ENCODE assay signal across 10 cellular contexts in genomic region chr14:33848706-33849454, GRCh38.
DNase-seq lines count a peak whose midpoint lies in the region; ATAC-seq, FAIRE-seq and TF ChIP-seq lines count a peak whose summit lies in the region.
"Had no signal": no experiment of that assay in that cellular context is flagged by ENCODE, and none has a peak within 500 bp of the region (broad histone marks: within the 10 kb centered on the region; RNA-seq: fewer than 3 reads in every experiment).

No MANE protein-coding gene starts in this region.

- no peak overlapping the region for H3K4ac ChIP-seq in mesenchymal stem cell (ENCODE audit: low read depth in 1 of 2, low read length in 2 of 2)

- no TSS peak for BruUV-seq in OCI-LY7 (replicated peaks; lab: Mats Ljungman, UMichigan)

- no peaks in the 10 kb centered on the region for H4K20me1 ChIP-seq in OCI-LY7 (ENCODE audit: insufficient read depth, low read length)

- 64% methylated on average over 8 of the region's 8 CpGs for WGBS in mesenchymal stem cell
- 68 to 71% methylated on average over 8 of the region's 8 CpGs for WGBS in aorta, 2 donors

- H3K14ac ChIP-seq in mesenchymal stem cell (ENCODE audit: low read length in 2 of 2): no peak overlapping the region

- no peak overlapping the region for H2AK5ac ChIP-seq in mesenchymal stem cell (ENCODE audit: low read length, severe bottlenecking)

- H3K79me2 ChIP-seq in OCI-LY7 (ENCODE audit: insufficient read depth, low read depth, low read length): no peaks in the 10 kb centered on the region

- H2BK12ac ChIP-seq in mesenchymal stem cell (ENCODE audit: low read length in 2 of 2): no peak overlapping the region

- no peak overlapping the region for H3K23ac ChIP-seq in mesenchymal stem cell (ENCODE audit: low read length in 2 of 2)

- no peak for FAIRE-seq in HTR-8/SVneo (lab: Jason Lieb, UNC)

- no peak overlapping the region for H3K9ac ChIP-seq in mesenchymal stem cell (ENCODE audit: low read length)

- intact Hi-C loops in OCI-LY7 (cut with micrococcal nuclease; ENCODE audit: unreplicated experiment) (loop anchor here (10.0 kb wide), 2 partner anchors 376 to 456 kb away; no protein-coding TSS in a partner anchor), dorsolateral prefrontal cortex (cut with DNase I) (loop anchor here (1.0 to 10.0 kb wide), 4 partner anchors 101 to 456 kb away; partner anchors contain the start of gene EGLN3 (in 1 of the 2)), aorta (cut with DNase I) (loop anchor here in 1 of 2 donors (5.0 to 10.0 kb wide), 2 partner anchors 106 to 378 kb away; partner anchors contain the start of gene EGLN3)

- H2BK5ac ChIP-seq in mesenchymal stem cell (ENCODE audit: low read depth, low read length, poor library complexity, severe bottlenecking): no peak overlapping the region

- H3K27ac ChIP-seq in OCI-LY7 (ENCODE audit: low read depth, low read length, poor library complexity, severe bottlenecking) (no peak overlapping the region), dorsolateral prefrontal cortex (peak overlapping the region; percentile 3 to 99 (median 94)), mesenchymal stem cell (ENCODE audit: low read length, poor library complexity, severe bottlenecking) (no peak overlapping the region), aorta (ENCODE audit: low read depth in 1 of 2, low read length in 2 of 2) (no peak overlapping the region)
- H3K27ac ChIP-seq: neutrophil, SK-N-MC had no signal

- no peaks in the 10 kb centered on the region for H3K27me3 ChIP-seq in dorsolateral prefrontal cortex
- H3K27me3 ChIP-seq in mesenchymal stem cell (ENCODE audit: control insufficient read depth in 1 of 2, insufficient read depth in 1 of 2, low read length in 2 of 2): peaks cover 23 to 29% of the 10 kb centered on the region in 2 experiments
- H3K27me3 ChIP-seq in aorta (ENCODE audit: control insufficient read depth in 1 of 2, insufficient read depth in 2 of 2, low read length in 1 of 2): no peaks in the 10 kb centered on the region
- H3K27me3 ChIP-seq: neutrophil had no signal

- no peaks in the 10 kb centered on the region for H3K9me3 ChIP-seq in OCI-LY7 (ENCODE audit: low read length)
- H3K9me3 ChIP-seq in mesenchymal stem cell (ENCODE audit: control insufficient read depth, low read length): no peaks in the 10 kb centered on the region
- no peaks in the 10 kb centered on the region for H3K9me3 ChIP-seq in aorta (ENCODE audit: control insufficient read depth, low read length)
- H3K9me3 ChIP-seq: neutrophil had no signal

- peak; percentile 91 for DNase-seq in DMS53 (lab: John Stamatoyannopoulos, UW)
- peak; percentile 45 for DNase-seq in HTR-8/SVneo (ENCODE audit: insufficient read length, low spot score)
- peak; percentile 7 for DNase-seq in OCI-LY7 (ENCODE audit: low spot score)
- peak; percentile 30 to 82 (median 72) for DNase-seq in dorsolateral prefrontal cortex
- DNase-seq in mesenchymal stem cell: peak; percentile 75
- DNase-seq in aorta: peak; percentile 67 to 77
- no peak for DNase-seq in NCI-H128 (lab: John Stamatoyannopoulos, UW; ENCODE audit: unreplicated experiment)

- H3K79me1 ChIP-seq in mesenchymal stem cell (replicated peaks; ENCODE audit: low read length, poor library complexity, severe bottlenecking): no peaks in the 10 kb centered on the region

- POLR2A ChIA-PET in OCI-LY7 (lab: Charles Lee): interaction anchor here (0.9 kb wide), 1 partner anchor 27 kb away, joined by 3 read pairs; no protein-coding TSS in a partner anchor

- no peak overlapping the region for H3K18ac ChIP-seq in mesenchymal stem cell (ENCODE audit: low read depth in 1 of 2, low read length in 2 of 2)

- no peaks in the 10 kb centered on the region for H3K36me3 ChIP-seq in OCI-LY7 (ENCODE audit: insufficient read depth, low read length)
- no peaks in the 10 kb centered on the region for H3K36me3 ChIP-seq in mesenchymal stem cell (ENCODE audit: control insufficient read depth in 1 of 2, insufficient read depth in 2 of 2, low read depth in 1 of 2, low read length in 2 of 2)
- no peaks in the 10 kb centered on the region for H3K36me3 ChIP-seq in aorta (ENCODE audit: control insufficient read depth in 1 of 2, insufficient read depth in 2 of 2, low read length in 1 of 2)
- H3K36me3 ChIP-seq: neutrophil had no signal

- no peak overlapping the region for H2BK15ac ChIP-seq in mesenchymal stem cell (ENCODE audit: low read depth, poor library complexity, severe bottlenecking)

- peak; percentile 63 for TF ChIP-seq CTCF in OCI-LY7 (conservative IDR thresholded peaks at IDR 0.05; ENCODE audit: low read length)
- peak; percentile 13 to 87 (median 72) for TF ChIP-seq CTCF in dorsolateral prefrontal cortex (IDR thresholded peaks at IDR 0.05 in 54 of 56, conservative IDR thresholded peaks at IDR 0.05 in 2 of 56; ENCODE audit: low read depth in 1 of 56, partially characterized antibody in 56 of 56)

- H4K91ac ChIP-seq in mesenchymal stem cell (ENCODE audit: low read length): no peak overlapping the region

- no peaks in the 10 kb centered on the region for H3K9me2 ChIP-seq in OCI-LY7 (ENCODE audit: insufficient read depth, low read length)

- H3K4me3 ChIP-seq in OCI-LY7 (ENCODE audit: low read depth, low read length, poor library complexity, severe bottlenecking) (no peak overlapping the region), dorsolateral prefrontal cortex (no peak overlapping the region), mesenchymal stem cell (ENCODE audit: insufficient read depth in 1 of 2, low read depth in 1 of 2, low read length in 2 of 2) (no peak overlapping the region), aorta (ENCODE audit: low read length in 2 of 2) (no peak overlapping the region)
- H3K4me3 ChIP-seq: SK-N-MC had no signal

- ATAC-seq in aorta (ENCODE audit: low FRiP score) (peak; percentile 62), HG03457 (IDR thresholded peaks at IDR 0.05; ENCODE audit: unreplicated experiment) (no peak)

- H3K4me1 ChIP-seq in OCI-LY7 (ENCODE audit: insufficient read depth, low read length, poor library complexity, severe bottlenecking) (no peaks in the 10 kb centered on the region), mesenchymal stem cell (ENCODE audit: control insufficient read depth, insufficient read depth, low read depth, low read length) (no peaks in the 10 kb centered on the region), aorta (ENCODE audit: control insufficient read depth in 1 of 2, insufficient read depth in 2 of 2, low read length in 2 of 2) (peaks cover 0 to 2% of the 10 kb centered on the region in 2 donors)

- no peak overlapping the region for H3K4me2 ChIP-seq in OCI-LY7 (ENCODE audit: low read length)
- H3K4me2 ChIP-seq in mesenchymal stem cell (ENCODE audit: low read length, poor library complexity, severe bottlenecking): no peak overlapping the region

- no peak overlapping the region for H2AFZ ChIP-seq in OCI-LY7 (ENCODE audit: low read length)
- no peak overlapping the region for H2AFZ ChIP-seq in mesenchymal stem cell (ENCODE audit: low read depth, low read length)

- CTCF ChIA-PET in OCI-LY7 (lab: Charles Lee; ENCODE audit: unreplicated experiment): interaction anchor here (1.0 kb wide), 1 partner anchor 249 kb away, joined by 3 read pairs; no protein-coding TSS in a partner anchor

- H4K8ac ChIP-seq in mesenchymal stem cell (ENCODE audit: low read length): no peak overlapping the region

- H2BK120ac ChIP-seq in mesenchymal stem cell (ENCODE audit: low read depth, low read length): no peak overlapping the region

Comparison
In these comparisons a context has a peak if more than half of its experiments do, and no peak if none do; other contexts are left out.
1. H3K27ac ChIP-seq: peak in dorsolateral prefrontal cortex (59 of 59); none in OCI-LY7 (single experiment), mesenchymal stem cell (single experiment) and aorta (0 of 2).